23 cellular contexts compared by ENCODE assay signal in genomic region chr6:127202676-127203075, GRCh38.
"Had no signal": no experiment of that assay in that cellular context is flagged by ENCODE, and none has a peak within 500 bp of the region (broad histone marks: within the 10 kb centered on the region; RNA-seq: fewer than 3 reads in every experiment).

No MANE protein-coding gene starts in this region.

- H3K27ac ChIP-seq: coronary artery, esophagus muscularis mucosa, foreskin keratinocyte, gastroesophageal sphincter, heart left ventricle, hepatocyte, parathyroid adenoma, prostate gland, right atrium auricular region, stomach, testis, tibial artery had no signal

- H3K9ac ChIP-seq: parathyroid adenoma had no signal

- H3K4me2 ChIP-seq: hepatocyte had no signal

- H3K4me3 ChIP-seq: coronary artery, esophagus muscularis mucosa, gastroesophageal sphincter, hepatocyte, lung, prostate gland, right atrium auricular region, stomach, testis, tibial artery had no signal

- H3K79me2 ChIP-seq: hepatocyte, parathyroid adenoma had no signal

- H3K4me1 ChIP-seq: esophagus muscularis mucosa, foreskin keratinocyte, gastroesophageal sphincter, parathyroid adenoma, prostate gland, right atrium auricular region, stomach, testis, tibial artery had no signal

- DNase-seq: dermis blood vessel endothelial cell; effector memory CD4-positive, alpha-beta T cell; foreskin keratinocyte; heart left ventricle; natural killer cell; occipital lobe; stimulated activated CD4-positive, alpha-beta T cell treated with anti-CD3 and anti-CD28 coated beads, Interleukin-2, amount 100 ng/mL, for 24 hours; stimulated activated CD4-positive, alpha-beta T cell treated with anti-CD3 and anti-CD28 coated beads, Interleukin-4, amount 100 ng/mL, for 24 hours; stimulated activated naive CD4-positive, alpha-beta T cell treated with Interleukin-2 at 50 U/mL for 16 hours; stomach; testis had no signal

- H3K27me3 ChIP-seq: esophagus muscularis mucosa, gastroesophageal sphincter, heart left ventricle, hepatocyte, right atrium auricular region, stomach, testis, tibial artery had no signal

- H3K27ac Mint-ChIP-seq: memory B cell; natural killer cell; stimulated activated effector memory CD8-positive, alpha-beta T cell treated with anti-CD3 and anti-CD28 coated beads, Interleukin-12 subunit alpha, Interleukin-12 subunit beta, amount 100 ng/mL, for 72 hours; type B pancreatic cell had no signal

- H3K36me3 Mint-ChIP-seq: memory B cell; natural killer cell; stimulated activated effector memory CD8-positive, alpha-beta T cell treated with anti-CD3 and anti-CD28 coated beads, Interleukin-12 subunit alpha, Interleukin-12 subunit beta, amount 100 ng/mL, for 72 hours; type B pancreatic cell had no signal

- H3K9me3 ChIP-seq: esophagus muscularis mucosa, gastroesophageal sphincter, heart left ventricle, prostate gland, right atrium auricular region, stomach, testis, tibial artery had no signal

- H3K4me3 Mint-ChIP-seq: memory B cell; natural killer cell; stimulated activated effector memory CD8-positive, alpha-beta T cell treated with anti-CD3 and anti-CD28 coated beads, Interleukin-12 subunit alpha, Interleukin-12 subunit beta, amount 100 ng/mL, for 72 hours; type B pancreatic cell had no signal

- H3K27me3 Mint-ChIP-seq: type B pancreatic cell had no signal

- H3K36me3 ChIP-seq: esophagus muscularis mucosa, heart left ventricle, prostate gland, right atrium auricular region, stomach, tibial artery had no signal

- H3K9me3 Mint-ChIP-seq: memory B cell; natural killer cell; stimulated activated effector memory CD8-positive, alpha-beta T cell treated with anti-CD3 and anti-CD28 coated beads, Interleukin-12 subunit alpha, Interleukin-12 subunit beta, amount 100 ng/mL, for 72 hours; type B pancreatic cell had no signal

- H3K4me1 Mint-ChIP-seq: memory B cell; natural killer cell; stimulated activated effector memory CD8-positive, alpha-beta T cell treated with anti-CD3 and anti-CD28 coated beads, Interleukin-12 subunit alpha, Interleukin-12 subunit beta, amount 100 ng/mL, for 72 hours had no signal

- H2AFZ ChIP-seq: hepatocyte, parathyroid adenoma had no signal
